ENCODE assay signal across 15 cellular contexts in the genomic region with DNA sequence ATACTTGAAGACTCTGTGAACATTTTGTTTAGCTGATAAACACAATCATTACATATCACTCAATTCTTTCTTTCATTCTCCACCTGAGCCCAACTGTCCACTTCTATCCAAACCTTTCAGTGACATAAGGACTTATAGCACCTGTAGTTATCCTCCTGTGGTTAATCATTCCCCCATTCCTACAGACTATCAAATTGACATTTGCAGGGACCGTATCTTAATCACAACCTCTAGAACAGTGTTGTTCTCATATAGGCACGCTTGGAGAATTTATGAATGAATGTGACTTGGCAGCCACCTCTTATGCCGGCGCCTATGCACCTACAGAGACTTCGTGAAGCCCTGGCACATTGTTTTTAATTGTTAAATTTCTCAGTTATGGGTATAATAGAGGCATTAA.
A peak's percentile ranks its signal among the peaks of the same experiment; 100 is the strongest.
DNase-seq lines count a peak whose midpoint lies in the region; ATAC-seq and TF ChIP-seq lines count a peak whose summit lies in the region.
"Had no signal": no experiment of that assay in that cellular context is flagged by ENCODE, and none has a peak within 500 bp of the region (broad histone marks: within the 10 kb centered on the region; RNA-seq: fewer than 3 reads in every experiment).

No MANE protein-coding gene starts in this region.

- ATAC-seq in left colon: peak; percentile 64
- ATAC-seq in GM21723 (IDR thresholded peaks at IDR 0.05; ENCODE audit: unreplicated experiment): no peak
- ATAC-seq: CD8-positive, alpha-beta T cell; GM23338; HepG2 had no signal

- H3K79me2 ChIP-seq in OCI-LY7 (ENCODE audit: insufficient read depth, low read depth, low read length) (no peaks in the 10 kb centered on the region), hepatocyte (no peaks in the 10 kb centered on the region)

- no peak overlapping the region for H2AFZ ChIP-seq in OCI-LY7 (ENCODE audit: low read length)
- no peak overlapping the region for H2AFZ ChIP-seq in hepatocyte
- H2AFZ ChIP-seq: GM23338 had no signal

- intact Hi-C loops in OCI-LY7 (cut with micrococcal nuclease; ENCODE audit: unreplicated experiment): loop anchor here (1.0 to 10.0 kb wide), 7 partner anchors 41 to 1036 kb away; partner anchors contain the start of gene C21orf91
- intact Hi-C loops in left colon (cut with DNase I, micrococcal nuclease): no loop called here

- no TSS peak for BruUV-seq in OCI-LY7 (replicated peaks; lab: Mats Ljungman, UMichigan)

- H4K20me1 ChIP-seq in OCI-LY7 (ENCODE audit: insufficient read depth, low read length) (no peaks in the 10 kb centered on the region), hepatocyte (ENCODE audit: insufficient read depth, poor library complexity, severe bottlenecking) (no peaks in the 10 kb centered on the region)

- 95% methylated on average over 5 of the region's 5 CpGs for WGBS in hepatocyte (ENCODE audit: low lambda C conversion rate, missing lambda C conversion rate)

- H3K4me1 ChIP-seq in OCI-LY7 (ENCODE audit: insufficient read depth, low read length, poor library complexity, severe bottlenecking) (peaks cover 67% of the 10 kb centered on the region), hepatocyte (ENCODE audit: insufficient read depth) (no peaks in the 10 kb centered on the region)

- H3K9me2 ChIP-seq in OCI-LY7 (ENCODE audit: insufficient read depth, low read length): no peaks in the 10 kb centered on the region
- H3K9me2 ChIP-seq in hepatocyte (replicated peaks; ENCODE audit: insufficient read depth): no peaks in the 10 kb centered on the region

- H3K4me2 ChIP-seq in OCI-LY7 (ENCODE audit: low read length): peak overlapping the region; percentile 15; the same call in 1 of the 2 replicates
- no peak overlapping the region for H3K4me2 ChIP-seq in hepatocyte
- H3K4me2 ChIP-seq: GM23338 had no signal

- H3K9me3 ChIP-seq in OCI-LY7 (ENCODE audit: low read length) (peaks cover 29% of the 10 kb centered on the region; the same call in 1 of the 2 replicates), hepatocyte (ENCODE audit: low read depth) (no peaks in the 10 kb centered on the region)

- POLR2A ChIA-PET in OCI-LY7 (lab: Charles Lee): interaction anchor here (0.6 to 2.1 kb wide), 11 partner anchors 12 to 168 kb away, joined by 3 to 5 read pairs (median 4); no protein-coding TSS in a partner anchor

- H3K4me3 ChIP-seq in OCI-LY7 (ENCODE audit: low read depth, low read length, poor library complexity, severe bottlenecking): no peak overlapping the region
- H3K4me3 ChIP-seq in hepatocyte: no peak overlapping the region
- H3K4me3 ChIP-seq: GM23338 had no signal

- H3K27ac ChIP-seq in OCI-LY7 (ENCODE audit: low read depth, low read length, poor library complexity, severe bottlenecking) (peak overlapping the region; percentile 94), hepatocyte (no peak overlapping the region)

- H3K36me3 ChIP-seq in OCI-LY7 (ENCODE audit: insufficient read depth, low read length) (peaks cover 10% of the 10 kb centered on the region; the same call in 1 of the 2 replicates), hepatocyte (replicated peaks; ENCODE audit: insufficient read depth, low read depth) (no peaks in the 10 kb centered on the region)

- H3K27me3 ChIP-seq in hepatocyte: no peaks in the 10 kb centered on the region

- CTCF ChIA-PET in OCI-LY7 (lab: Charles Lee; ENCODE audit: unreplicated experiment): interaction anchor here (1.8 kb wide), 1 partner anchor 40 kb away, joined by 4 read pairs; no protein-coding TSS in a partner anchor

- DNase-seq in DMS53 (lab: John Stamatoyannopoulos, UW): peak; percentile 64
- no peak for DNase-seq in OCI-LY7 (ENCODE audit: low spot score)
- no peak for DNase-seq in left colon
- DNase-seq in hepatocyte (ENCODE audit: low spot score): no peak
- DNase-seq in DMS114 treated with DMSO at 0.1 percent for 48 hours (lab: John Stamatoyannopoulos, UW; ENCODE audit: unreplicated experiment): no peak
- DNase-seq: AML-193; Calu3; CD8-positive, alpha-beta T cell; DMS 273 treated with DMSO at 0.1 percent for 48 hours; HCEC 1CT; Kasumi-1; KBM-7 had no signal

- TF ChIP-seq CTCF in OCI-LY7 (conservative IDR thresholded peaks at IDR 0.05; ENCODE audit: low read length): no peak
- TF ChIP-seq CTCF in hepatocyte (IDR thresholded peaks at IDR 0.05; ENCODE audit: poor library complexity): no peak
